ENCODE assay signal across 8 cellular contexts in genomic region chr3:172323894-172324590, GRCh38.
DNase-seq lines count a peak whose midpoint lies in the region; ATAC-seq and TF ChIP-seq lines count a peak whose summit lies in the region.

No MANE protein-coding gene starts in this region.

- ATAC-seq in HG03135 (IDR thresholded peaks at IDR 0.05; ENCODE audit: unreplicated experiment) = no peak

- no peak overlapping the region for H3K27ac Mint-ChIP-seq in T-helper 2 cell treated with Interferon-gamma antibody and Interleukin-4, amounts not matched to agents 5 μg/mL and 100 μg/mL, for 36 hours

- H2BK5ac ChIP-seq in trophoblast cell (ENCODE audit: low read depth, low read length, poor library complexity) = no peak overlapping the region

- no peak for TF ChIP-seq CTCF in GM13976 (IDR thresholded peaks at IDR 0.05; ENCODE audit: borderline replicate concordance, control extremely low read depth, extremely low read depth, insufficient read depth, missing control alignments)
- no peak for TF ChIP-seq CTCF in fibroblast of villous mesenchyme (IDR thresholded peaks at IDR 0.05; ENCODE audit: insufficient read depth, low read depth, low read length)
- no peak for TF ChIP-seq CTCF in vagina (IDR thresholded peaks at IDR 0.05)

- H3K9me3 ChIP-seq in trophoblast cell (ENCODE audit: insufficient read depth, low read depth, low read length) (no peaks in the 10 kb centered on the region), vagina (no peaks in the 10 kb centered on the region)

- H3K9ac ChIP-seq in trophoblast cell (ENCODE audit: low read length) = no peak overlapping the region

- H4K12ac ChIP-seq in trophoblast cell (ENCODE audit: low read depth, low read length) = no peak overlapping the region

- no peak overlapping the region for H2BK120ac ChIP-seq in trophoblast cell (ENCODE audit: insufficient read depth, low read length, poor library complexity)

- peaks cover 2% of the 10 kb centered on the region for H3K36me3 Mint-ChIP-seq in T-helper 2 cell treated with Interferon-gamma antibody and Interleukin-4, amounts not matched to agents 5 μg/mL and 100 μg/mL, for 36 hours (ENCODE audit: low read depth)

- H3K4me1 Mint-ChIP-seq in T-helper 2 cell treated with Interferon-gamma antibody and Interleukin-4, amounts not matched to agents 5 μg/mL and 100 μg/mL, for 36 hours (ENCODE audit: low read depth) = peaks cover 8% of the 10 kb centered on the region

- no peak overlapping the region for H2BK12ac ChIP-seq in trophoblast cell (ENCODE audit: low read length)

- no peak overlapping the region for H2AK5ac ChIP-seq in trophoblast cell (ENCODE audit: low read length)

- no peaks in the 10 kb centered on the region for H3K9me3 Mint-ChIP-seq in T-helper 2 cell treated with Interferon-gamma antibody and Interleukin-4, amounts not matched to agents 5 μg/mL and 100 μg/mL, for 36 hours

- DNase-seq in GM13976 (ENCODE audit: low spot score) (peak; percentile 22), fibroblast of villous mesenchyme (ENCODE audit: low read depth) (peak; percentile 72), trophoblast cell (peak; percentile 55 to 57), vagina (ENCODE audit: extremely low spot score in 2 of 2) (no peak), NCI-H2227 treated with DMSO at 0.1 percent for 48 hours (lab: John Stamatoyannopoulos, UW) (no peak)
- DNase-seq in T-helper 2 cell treated with Interferon-gamma antibody and Interleukin-4, amounts not matched to agents 5 μg/mL and 100 μg/mL, for 36 hours (ENCODE audit: low spot score) = peak; percentile 30
- no peak for DNase-seq in stimulated activated naive CD4-positive, alpha-beta T cell treated with Interleukin-2 at 50 U/mL for 16 hours (lab: John Stamatoyannopoulos, UW)

- H3K27me3 Mint-ChIP-seq in T-helper 2 cell treated with Interferon-gamma antibody and Interleukin-4, amounts not matched to agents 5 μg/mL and 100 μg/mL, for 36 hours (ENCODE audit: low read depth) = no peaks in the 10 kb centered on the region

- no peak overlapping the region for H4K8ac ChIP-seq in trophoblast cell (ENCODE audit: low read depth, low read length)

- WGBS in trophoblast cell (ENCODE audit: extremely low coverage, insufficient coverage, insufficient read length) = no CpG with 5 or more reads among the region's 10 CpGs

- no peak overlapping the region for H3K23ac ChIP-seq in trophoblast cell (ENCODE audit: low read length)

- H2AFZ ChIP-seq in trophoblast cell (ENCODE audit: insufficient read depth, low read length, poor library complexity) = no peak overlapping the region

- H3K4me2 ChIP-seq in trophoblast cell (ENCODE audit: low read length) = no peak overlapping the region

- H4K91ac ChIP-seq in trophoblast cell (ENCODE audit: low read depth, low read length) = no peak overlapping the region

- no peaks in the 10 kb centered on the region for H3K79me2 ChIP-seq in trophoblast cell (ENCODE audit: control insufficient read depth, insufficient read depth, low read length, poor library complexity)

- no peak overlapping the region for H3K4ac ChIP-seq in trophoblast cell (ENCODE audit: low read depth, low read length)

- peaks cover 4% of the 10 kb centered on the region for H3K79me1 ChIP-seq in trophoblast cell (ENCODE audit: low read length)

- H3K14ac ChIP-seq in trophoblast cell (ENCODE audit: low read length) = no peak overlapping the region

- no peak overlapping the region for H3K18ac ChIP-seq in trophoblast cell (ENCODE audit: low read length)

- no peaks in the 10 kb centered on the region for H3K4me1 ChIP-seq in trophoblast cell (ENCODE audit: control insufficient read depth in 1 of 2, insufficient read depth in 2 of 2, low read length in 2 of 2)
- H3K4me1 ChIP-seq in vagina = peaks cover 19% of the 10 kb centered on the region

- H3K27me3 ChIP-seq in trophoblast cell (ENCODE audit: insufficient read depth, low read length) (no peaks in the 10 kb centered on the region), vagina (no peaks in the 10 kb centered on the region)

- no peak overlapping the region for H3K4me3 Mint-ChIP-seq in T-helper 2 cell treated with Interferon-gamma antibody and Interleukin-4, amounts not matched to agents 5 μg/mL and 100 μg/mL, for 36 hours

- H3K4me3 ChIP-seq in fibroblast of villous mesenchyme (ENCODE audit: low read depth, low read length) (no peak overlapping the region), trophoblast cell (ENCODE audit: low read depth, low read length) (no peak overlapping the region), vagina (no peak overlapping the region)

- intact Hi-C loops in vagina (cut with DNase I) = no loop called here

- in situ Hi-C loops in GM13976 (cut with MboI; ENCODE audit: low sequenced_read_pairs, unreplicated experiment) = no loop called here

- H3K36me3 ChIP-seq in trophoblast cell (ENCODE audit: control insufficient read depth in 1 of 2, insufficient read depth in 2 of 2, low read length in 2 of 2) (peaks cover 22 to 37% of the 10 kb centered on the region in 2 experiments), vagina (peaks cover 0 to 6% of the 10 kb centered on the region in 2 donors)

- no peak for TF ChIP-seq POLR2A in vagina (IDR thresholded peaks at IDR 0.05)

- H3K27ac ChIP-seq in trophoblast cell (ENCODE audit: low read depth, low read length) (no peak overlapping the region), vagina (no peak overlapping the region)

Comparison
In these comparisons a context has a peak if more than half of its experiments do, and no peak if none do; other contexts are left out.
1. DNase-seq: peak in GM13976 (single experiment), T-helper 2 cell treated with Interferon-gamma antibody and Interleukin-4, amounts not matched to agents 5 μg/mL and 100 μg/mL, for 36 hours (single experiment), fibroblast of villous mesenchyme (single experiment) and trophoblast cell (2 of 2); none in vagina (0 of 2), NCI-H2227 treated with DMSO at 0.1 percent for 48 hours (single experiment) and stimulated activated naive CD4-positive, alpha-beta T cell treated with Interleukin-2 at 50 U/mL for 16 hours (single experiment).